In genomic region chr7:116170180-116170579, GRCh38 we compare ENCODE assay signal across 27 cellular contexts. TPM values are rescaled to one million over a fixed set of nuclear protein-coding genes. Genes with fewer than 3 reads are reported as not detected.
DNase-seq lines count a peak whose midpoint lies in the region; ATAC-seq lines count a peak whose summit lies in the region.
"Had no signal": no experiment of that assay in that cellular context is flagged by ENCODE, and none has a peak within 500 bp of the region (broad histone marks: within the 10 kb centered on the region; RNA-seq: fewer than 3 reads in every experiment).

No MANE protein-coding gene starts in this region.

- no peak overlapping the region for H3K23ac ChIP-seq in mesenchymal stem cell (ENCODE audit: low read length in 2 of 2)

- H3K9me3 ChIP-seq in mesenchymal stem cell (ENCODE audit: control insufficient read depth, low read length) = no peaks in the 10 kb centered on the region
- H3K9me3 ChIP-seq: BE2C, HAP-1 had no signal

- H3K4me2 ChIP-seq in mesenchymal stem cell (ENCODE audit: low read length, poor library complexity, severe bottlenecking) = no peak overlapping the region
- H3K4me2 ChIP-seq: GM23338 had no signal

- no peak overlapping the region for H4K8ac ChIP-seq in mesenchymal stem cell (ENCODE audit: low read length)

- H2AFZ ChIP-seq in mesenchymal stem cell (ENCODE audit: low read depth, low read length) = no peak overlapping the region
- H2AFZ ChIP-seq: GM23338 had no signal

- H3K36me3 ChIP-seq in mesenchymal stem cell (ENCODE audit: control insufficient read depth in 1 of 2, insufficient read depth in 2 of 2, low read depth in 1 of 2, low read length in 2 of 2) = no peaks in the 10 kb centered on the region
- H3K36me3 ChIP-seq: BE2C, HAP-1, MG63 had no signal

- H2BK15ac ChIP-seq in mesenchymal stem cell (ENCODE audit: low read depth, poor library complexity, severe bottlenecking) = no peak overlapping the region

- peak overlapping the region; percentile 50 for H2AK5ac ChIP-seq in mesenchymal stem cell (ENCODE audit: low read length, severe bottlenecking)

- no peak overlapping the region for H3K9ac ChIP-seq in mesenchymal stem cell (ENCODE audit: low read length)

- no peak overlapping the region for H3K4me3 ChIP-seq in mesenchymal stem cell (ENCODE audit: insufficient read depth in 1 of 2, low read depth in 1 of 2, low read length in 2 of 2)
- H3K4me3 ChIP-seq: GM23338, HAP-1, MG63, SK-N-MC had no signal

- intact Hi-C loops in left colon (cut with DNase I, micrococcal nuclease) = loop anchor here (5.0 to 10.0 kb wide), 4 partner anchors 65 to 645 kb away; no protein-coding TSS in a partner anchor

- H4K91ac ChIP-seq in mesenchymal stem cell (ENCODE audit: low read length) = no peak overlapping the region

- ATAC-seq in left colon = no peak
- no peak for ATAC-seq in GM19324 (IDR thresholded peaks at IDR 0.05; ENCODE audit: low FRiP score, unreplicated experiment)
- ATAC-seq: GM23338, Panc1 had no signal

- peak; percentile 14 for DNase-seq in NCI-H345 treated with DMSO at 0.1 percent for 48 hours (lab: John Stamatoyannopoulos, UW; ENCODE audit: unreplicated experiment)
- no peak for DNase-seq in NCI-H345 (lab: John Stamatoyannopoulos, UW)
- peak; percentile 46 for DNase-seq in foreskin melanocyte
- DNase-seq in mesenchymal stem cell = no peak
- DNase-seq in occipital lobe (lab: John Stamatoyannopoulos, UW) = no peak
- no peak for DNase-seq in left colon
- no peak for DNase-seq in globus pallidus (ENCODE audit: low spot score)
- DNase-seq: BE2C; CD8-positive, alpha-beta memory T cell; DMS153; HFFc6; KBM-7; MG63; NCI-H1105 treated with DMSO at 0.1 percent for 48 hours; NCI-H146; NCI-H1930; NCI-H2107; NCI-H446 treated with DMSO at 0.1 percent for 48 hours; NCI-H526 treated with DMSO at 0.1 percent for 48 hours; SHP77 treated with DMSO at 0.1 percent for 48 hours had no signal

- H3K18ac ChIP-seq in mesenchymal stem cell (ENCODE audit: low read depth in 1 of 2, low read length in 2 of 2) = no peak overlapping the region

- no peak overlapping the region for H3K27ac ChIP-seq in mesenchymal stem cell (ENCODE audit: low read length, poor library complexity, severe bottlenecking)
- H3K27ac ChIP-seq: 22Rv1, RWPE1, SK-N-MC had no signal

- no peaks in the 10 kb centered on the region for H3K79me1 ChIP-seq in mesenchymal stem cell (replicated peaks; ENCODE audit: low read length, poor library complexity, severe bottlenecking)

- no peak overlapping the region for H2BK120ac ChIP-seq in mesenchymal stem cell (ENCODE audit: low read depth, low read length)

- no peaks in the 10 kb centered on the region for H3K27me3 ChIP-seq in mesenchymal stem cell (ENCODE audit: control insufficient read depth in 1 of 2, insufficient read depth in 1 of 2, low read length in 2 of 2)
- H3K27me3 ChIP-seq: BE2C, MG63 had no signal

- H3K14ac ChIP-seq in mesenchymal stem cell (ENCODE audit: low read length in 2 of 2) = no peak overlapping the region

- no peak overlapping the region for H2BK12ac ChIP-seq in mesenchymal stem cell (ENCODE audit: low read length in 2 of 2)

- no peak overlapping the region for H2BK5ac ChIP-seq in mesenchymal stem cell (ENCODE audit: low read depth, low read length, poor library complexity, severe bottlenecking)

- no peak overlapping the region for H3K4ac ChIP-seq in mesenchymal stem cell (ENCODE audit: low read depth in 1 of 2, low read length in 2 of 2)

- H3K4me1 ChIP-seq in mesenchymal stem cell (ENCODE audit: control insufficient read depth, insufficient read depth, low read depth, low read length) = peaks cover 2% of the 10 kb centered on the region
- H3K4me1 ChIP-seq: BE2C, HAP-1 had no signal

RNA-seq across cellular contexts. Expression of gene TES, which starts 40.2 kb away (rescaled TPM):
- polyA plus RNA-seq in mesenchymal stem cell (2013, experiment 1 of 2) = 47.6 TPM
- polyA plus RNA-seq in mesenchymal stem cell (2013, experiment 2 of 2) = 50.2 TPM
- total RNA-seq in occipital lobe (13.4 TPM), left colon (100 to 1,000 TPM in 1 of 2 donors, 10 to 100 TPM in 1; 72.8 to 119 TPM)

Comparison
In these comparisons a context has a peak if more than half of its experiments do, and no peak if none do; other contexts are left out.
1. DNase-seq: peak in NCI-H345 treated with DMSO at 0.1 percent for 48 hours (single experiment) and foreskin melanocyte (single experiment); none in NCI-H345 (single experiment), mesenchymal stem cell (single experiment), occipital lobe (single experiment), left colon (0 of 2) and globus pallidus (single experiment).